In genomic region chr14:91255820-91256219, GRCh38 we compare ENCODE assay signal across 1 cellular context.
TF ChIP-seq lines count a peak whose summit lies in the region.

No MANE protein-coding gene starts in this region.

TF ChIP-seq in HepG2, 621 proteins besides CTCF, POLR2A, EP300 and RAD21:
- TF ChIP-seq NFAT5 (CRISPR knock-in tag; IDR thresholded peaks at IDR 0.05) (no peak), ZNF441 (CRISPR knock-in tag; IDR thresholded peaks at IDR 0.05; ENCODE audit: borderline replicate concordance) (no peak), ZNF629 (CRISPR knock-in tag; conservative IDR thresholded peaks at IDR 0.05) (0 out of 2 replicates have a peak, but pooled peaks have one; percentile 38), ZNF687 (CRISPR knock-in tag; IDR thresholded peaks at IDR 0.05) (no peak), ZBTB26 (CRISPR knock-in tag; IDR thresholded peaks at IDR 0.05; ENCODE audit: borderline replicate concordance) (no peak), DNMT3B (CRISPR knock-in tag; conservative IDR thresholded peaks at IDR 0.05) (no peak), SNRNP70 (IDR thresholded peaks at IDR 0.05; ENCODE audit: low read depth, low read length) (no peak), MXD4 (CRISPR knock-in tag; IDR thresholded peaks at IDR 0.05) (no peak), NFYC (CRISPR knock-in tag; IDR thresholded peaks at IDR 0.05) (no peak)
